17 cellular contexts compared by ENCODE assay signal in genomic region chr6:95094751-95095150, GRCh38.
DNase-seq lines count a peak whose midpoint lies in the region; ATAC-seq and TF ChIP-seq lines count a peak whose summit lies in the region.
"Had no signal": no experiment of that assay in that cellular context is flagged by ENCODE, and none has a peak within 500 bp of the region (broad histone marks: within the 10 kb centered on the region; RNA-seq: fewer than 3 reads in every experiment).

No MANE protein-coding gene starts in this region.

- H3K4me3 Mint-ChIP-seq in activated T-helper 17 cell treated with anti-CD3 and anti-CD28 coated beads, Interleukin-2, amount 50 U/mL, for 72 hours: no peak overlapping the region
- no peak overlapping the region for H3K4me3 Mint-ChIP-seq in activated CD8-positive, alpha-beta memory T cell treated with anti-CD3 and anti-CD28 coated beads, Interleukin-2, amount 10 ng/mL, durations not matched to agents 7 days and 5 days
- H3K4me3 Mint-ChIP-seq in WTC11: no peak overlapping the region
- H3K4me3 Mint-ChIP-seq: T-cell had no signal

- no peak for TF ChIP-seq CTCF in hepatocyte (IDR thresholded peaks at IDR 0.05; ENCODE audit: poor library complexity)
- no peak for TF ChIP-seq CTCF in WTC11 (IDR thresholded peaks at IDR 0.05)

- no peaks in the 10 kb centered on the region for H3K9me3 Mint-ChIP-seq in activated T-helper 17 cell treated with anti-CD3 and anti-CD28 coated beads, Interleukin-2, amount 50 U/mL, for 72 hours
- H3K9me3 Mint-ChIP-seq in activated CD8-positive, alpha-beta memory T cell treated with anti-CD3 and anti-CD28 coated beads, Interleukin-2, amount 10 ng/mL, durations not matched to agents 7 days and 5 days (ENCODE audit: low read depth): no peaks in the 10 kb centered on the region
- no peaks in the 10 kb centered on the region for H3K9me3 Mint-ChIP-seq in WTC11
- H3K9me3 Mint-ChIP-seq: T-cell had no signal

- DNase-seq in ACHN (peak; percentile 71), HT1080 (ENCODE audit: low read depth) (peak; percentile 75), hepatocyte (ENCODE audit: low spot score) (peak; percentile 14), amygdala (lab: John Stamatoyannopoulos, UW) (no peak), WTC11 (ENCODE audit: low spot score) (no peak)
- DNase-seq in activated CD8-positive, alpha-beta memory T cell treated with anti-CD3 and anti-CD28 coated beads, Interleukin-2, amount 10 ng/mL, durations not matched to agents 7 days and 5 days: no peak
- DNase-seq in activated naive CD4-positive, alpha-beta T cell (lab: John Stamatoyannopoulos, UW): no peak
- DNase-seq: activated CD4-positive, alpha-beta T cell treated with anti-CD3 and anti-CD28 coated beads, Interleukin-2, amount 50 U/mL, for 4 hours; BE2C; cortex of kidney; glutamatergic neuron; NCI-H1092; stimulated activated CD4-positive, alpha-beta T cell treated with anti-CD3 and anti-CD28 coated beads, Interleukin-4, amount 100 ng/mL, for 1 hour; stimulated activated naive CD8-positive, alpha-beta T cell treated with anti-CD3 and anti-CD28 coated beads, Interleukin-15, Interleukin-2, amounts not matched to agents 100 U/mL and 50 U/mL, for 24 hours; T-cell had no signal

- H3K4me2 ChIP-seq in hepatocyte: peak overlapping the region; percentile 20

- H3K79me2 ChIP-seq in hepatocyte: no peaks in the 10 kb centered on the region

- peaks cover 4% of the 10 kb centered on the region for H3K27me3 Mint-ChIP-seq in activated T-helper 17 cell treated with anti-CD3 and anti-CD28 coated beads, Interleukin-2, amount 50 U/mL, for 72 hours
- H3K27me3 Mint-ChIP-seq in activated CD8-positive, alpha-beta memory T cell treated with anti-CD3 and anti-CD28 coated beads, Interleukin-2, amount 10 ng/mL, durations not matched to agents 7 days and 5 days: no peaks in the 10 kb centered on the region
- no peaks in the 10 kb centered on the region for H3K27me3 Mint-ChIP-seq in WTC11 (ENCODE audit: low read depth)
- H3K27me3 Mint-ChIP-seq: T-cell had no signal

- H3K4me3 ChIP-seq in hepatocyte: no peak overlapping the region
- H3K4me3 ChIP-seq: lung had no signal

- POLR2A ChIA-PET in WTC11 (lab: Charles Lee): no interaction called here

- no peaks in the 10 kb centered on the region for H3K36me3 ChIP-seq in hepatocyte (replicated peaks; ENCODE audit: insufficient read depth, low read depth)
- H3K36me3 ChIP-seq: BE2C had no signal

- H4K20me1 ChIP-seq in hepatocyte (ENCODE audit: insufficient read depth, poor library complexity, severe bottlenecking): no peaks in the 10 kb centered on the region

- no peaks in the 10 kb centered on the region for H3K27me3 ChIP-seq in hepatocyte

- no peak overlapping the region for H2AFZ ChIP-seq in hepatocyte

- no peak overlapping the region for H3K27ac Mint-ChIP-seq in activated T-helper 17 cell treated with anti-CD3 and anti-CD28 coated beads, Interleukin-2, amount 50 U/mL, for 72 hours
- H3K27ac Mint-ChIP-seq in activated CD8-positive, alpha-beta memory T cell treated with anti-CD3 and anti-CD28 coated beads, Interleukin-2, amount 10 ng/mL, durations not matched to agents 7 days and 5 days: no peak overlapping the region
- no peak overlapping the region for H3K27ac Mint-ChIP-seq in WTC11
- H3K27ac Mint-ChIP-seq: T-cell had no signal

- peak; percentile 51 for ATAC-seq in activated T-helper 17 cell treated with anti-CD3 and anti-CD28 coated beads, Interleukin-2, amount 50 U/mL, for 72 hours (replicated peaks)
- ATAC-seq in activated CD8-positive, alpha-beta memory T cell treated with anti-CD3 and anti-CD28 coated beads, Interleukin-2, amount 10 ng/mL, durations not matched to agents 7 days and 5 days: no peak
- ATAC-seq in WTC11: no peak
- ATAC-seq: stimulated activated naive CD8-positive, alpha-beta T cell treated with anti-CD3 and anti-CD28 coated beads, Interleukin-15, Interleukin-2, amounts not matched to agents 100 U/mL and 50 U/mL, for 24 hours; T-cell had no signal

- no peak overlapping the region for H3K27ac ChIP-seq in hepatocyte

- 24% methylated on average over 2 of the region's 2 CpGs for WGBS in hepatocyte (ENCODE audit: low lambda C conversion rate, missing lambda C conversion rate)

- H3K4me1 Mint-ChIP-seq in activated T-helper 17 cell treated with anti-CD3 and anti-CD28 coated beads, Interleukin-2, amount 50 U/mL, for 72 hours: no peaks in the 10 kb centered on the region
- no peaks in the 10 kb centered on the region for H3K4me1 Mint-ChIP-seq in activated CD8-positive, alpha-beta memory T cell treated with anti-CD3 and anti-CD28 coated beads, Interleukin-2, amount 10 ng/mL, durations not matched to agents 7 days and 5 days
- H3K4me1 Mint-ChIP-seq in WTC11: peaks cover 3% of the 10 kb centered on the region; the same call in 1 of the 2 replicates
- H3K4me1 Mint-ChIP-seq: T-cell had no signal

- H3K36me3 Mint-ChIP-seq in activated T-helper 17 cell treated with anti-CD3 and anti-CD28 coated beads, Interleukin-2, amount 50 U/mL, for 72 hours (ENCODE audit: low read depth): no peaks in the 10 kb centered on the region
- no peaks in the 10 kb centered on the region for H3K36me3 Mint-ChIP-seq in activated CD8-positive, alpha-beta memory T cell treated with anti-CD3 and anti-CD28 coated beads, Interleukin-2, amount 10 ng/mL, durations not matched to agents 7 days and 5 days
- no peaks in the 10 kb centered on the region for H3K36me3 Mint-ChIP-seq in WTC11
- H3K36me3 Mint-ChIP-seq: T-cell had no signal

- H3K4me1 ChIP-seq in hepatocyte (ENCODE audit: insufficient read depth): no peaks in the 10 kb centered on the region
- H3K4me1 ChIP-seq: BE2C had no signal

- no peaks in the 10 kb centered on the region for H3K9me2 ChIP-seq in hepatocyte (replicated peaks; ENCODE audit: insufficient read depth)

- in situ Hi-C loops in ACHN (cut with HindIII; ENCODE audit: low pct_ligation_motif_present, low pct_unique_long_range_greater_than_20kb, low sequenced_read_pairs): no loop called here

- H3K9me3 ChIP-seq in hepatocyte (ENCODE audit: low read depth): no peaks in the 10 kb centered on the region
- H3K9me3 ChIP-seq: BE2C had no signal

- CTCF ChIA-PET in activated CD8-positive, alpha-beta memory T cell treated with anti-CD3 and anti-CD28 coated beads, Interleukin-2, amount 10 ng/mL, durations not matched to agents 7 days and 5 days (lab: Charles Lee): no interaction called here
- CTCF ChIA-PET in WTC11 (lab: Charles Lee): no interaction called here

TF ChIP-seq in WTC11, 78 proteins besides CTCF, POLR2A, EP300 and RAD21 (continues in another document):
- TF ChIP-seq, protein P1, sequence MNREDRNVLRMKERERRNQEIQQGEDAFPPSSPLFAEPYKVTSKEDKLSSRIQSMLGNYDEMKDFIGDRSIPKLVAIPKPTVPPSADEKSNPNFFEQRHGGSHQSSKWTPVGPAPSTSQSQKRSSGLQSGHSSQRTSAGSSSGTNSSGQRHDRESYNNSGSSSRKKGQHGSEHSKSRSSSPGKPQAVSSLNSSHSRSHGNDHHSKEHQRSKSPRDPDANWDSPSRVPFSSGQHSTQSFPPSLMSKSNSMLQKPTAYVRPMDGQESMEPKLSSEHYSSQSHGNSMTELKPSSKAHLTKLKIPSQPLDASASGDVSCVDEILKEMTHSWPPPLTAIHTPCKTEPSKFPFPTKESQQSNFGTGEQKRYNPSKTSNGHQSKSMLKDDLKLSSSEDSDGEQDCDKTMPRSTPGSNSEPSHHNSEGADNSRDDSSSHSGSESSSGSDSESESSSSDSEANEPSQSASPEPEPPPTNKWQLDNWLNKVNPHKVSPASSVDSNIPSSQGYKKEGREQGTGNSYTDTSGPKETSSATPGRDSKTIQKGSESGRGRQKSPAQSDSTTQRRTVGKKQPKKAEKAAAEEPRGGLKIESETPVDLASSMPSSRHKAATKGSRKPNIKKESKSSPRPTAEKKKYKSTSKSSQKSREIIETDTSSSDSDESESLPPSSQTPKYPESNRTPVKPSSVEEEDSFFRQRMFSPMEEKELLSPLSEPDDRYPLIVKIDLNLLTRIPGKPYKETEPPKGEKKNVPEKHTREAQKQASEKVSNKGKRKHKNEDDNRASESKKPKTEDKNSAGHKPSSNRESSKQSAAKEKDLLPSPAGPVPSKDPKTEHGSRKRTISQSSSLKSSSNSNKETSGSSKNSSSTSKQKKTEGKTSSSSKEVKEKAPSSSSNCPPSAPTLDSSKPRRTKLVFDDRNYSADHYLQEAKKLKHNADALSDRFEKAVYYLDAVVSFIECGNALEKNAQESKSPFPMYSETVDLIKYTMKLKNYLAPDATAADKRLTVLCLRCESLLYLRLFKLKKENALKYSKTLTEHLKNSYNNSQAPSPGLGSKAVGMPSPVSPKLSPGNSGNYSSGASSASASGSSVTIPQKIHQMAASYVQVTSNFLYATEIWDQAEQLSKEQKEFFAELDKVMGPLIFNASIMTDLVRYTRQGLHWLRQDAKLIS (CRISPR knock-in tag; IDR thresholded peaks at IDR 0.05; ENCODE audit: borderline replicate concordance): no peak
- TF ChIP-seq, protein P2, sequence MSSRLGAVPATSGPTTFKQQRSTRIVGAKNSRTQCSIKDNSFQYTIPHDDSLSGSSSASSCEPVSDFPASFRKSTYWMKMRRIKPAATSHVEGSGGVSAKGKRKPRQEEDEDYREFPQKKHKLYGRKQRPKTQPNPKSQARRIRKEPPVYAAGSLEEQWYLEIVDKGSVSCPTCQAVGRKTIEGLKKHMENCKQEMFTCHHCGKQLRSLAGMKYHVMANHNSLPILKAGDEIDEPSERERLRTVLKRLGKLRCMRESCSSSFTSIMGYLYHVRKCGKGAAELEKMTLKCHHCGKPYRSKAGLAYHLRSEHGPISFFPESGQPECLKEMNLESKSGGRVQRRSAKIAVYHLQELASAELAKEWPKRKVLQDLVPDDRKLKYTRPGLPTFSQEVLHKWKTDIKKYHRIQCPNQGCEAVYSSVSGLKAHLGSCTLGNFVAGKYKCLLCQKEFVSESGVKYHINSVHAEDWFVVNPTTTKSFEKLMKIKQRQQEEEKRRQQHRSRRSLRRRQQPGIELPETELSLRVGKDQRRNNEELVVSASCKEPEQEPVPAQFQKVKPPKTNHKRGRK (CRISPR knock-in tag; IDR thresholded peaks at IDR 0.05; ENCODE audit: borderline replicate concordance): no peak
- TF ChIP-seq CBFB (CRISPR knock-in tag; IDR thresholded peaks at IDR 0.05; ENCODE audit: low read depth) (no peak), FOXJ3 (CRISPR knock-in tag; IDR thresholded peaks at IDR 0.05; ENCODE audit: borderline replicate concordance) (no peak), FOXK1 (CRISPR knock-in tag; IDR thresholded peaks at IDR 0.05) (no peak), FOXP1 (CRISPR knock-in tag; IDR thresholded peaks at IDR 0.05; ENCODE audit: borderline replicate concordance) (no peak), ATF3 (CRISPR knock-in tag; conservative IDR thresholded peaks at IDR 0.05) (no peak)

Comparison
In these comparisons a context has a peak if more than half of its experiments do, and no peak if none do; other contexts are left out.
1. DNase-seq: peak in ACHN (single experiment), HT1080 (single experiment) and hepatocyte (single experiment); none in activated CD8-positive, alpha-beta memory T cell treated with anti-CD3 and anti-CD28 coated beads, Interleukin-2, amount 10 ng/mL, durations not matched to agents 7 days and 5 days (single experiment), amygdala (0 of 56), activated naive CD4-positive, alpha-beta T cell (0 of 4) and WTC11 (single experiment).